In genomic region chr16:57667526-57668258, GRCh38 we compare ENCODE assay signal across 11 cellular contexts. TPM values are rescaled to one million over a fixed set of nuclear protein-coding genes. Genes with fewer than 3 reads are reported as not detected.
DNase-seq lines count a peak whose midpoint lies in the region; ATAC-seq, FAIRE-seq and TF ChIP-seq lines count a peak whose summit lies in the region.
"Had no signal": no experiment of that assay in that cellular context is flagged by ENCODE, and none has a peak within 500 bp of the region (broad histone marks: within the 10 kb centered on the region; RNA-seq: fewer than 3 reads in every experiment).

No MANE protein-coding gene starts in this region.

- no peak overlapping the region for H3K14ac ChIP-seq in mesenchymal stem cell (ENCODE audit: low read length in 2 of 2)

- no peaks in the 10 kb centered on the region for H3K9me3 ChIP-seq in DND-41 (ENCODE audit: insufficient read depth, low read length, severe bottlenecking)
- H3K9me3 ChIP-seq in mesenchymal stem cell (ENCODE audit: control insufficient read depth, low read length): no peaks in the 10 kb centered on the region

- H3K36me3 ChIP-seq in DND-41 (ENCODE audit: insufficient read depth, low read length): no peaks in the 10 kb centered on the region
- peaks cover 3 to 33% of the 10 kb centered on the region in 2 experiments for H3K36me3 ChIP-seq in mesenchymal stem cell (ENCODE audit: control insufficient read depth in 1 of 2, insufficient read depth in 2 of 2, low read depth in 1 of 2, low read length in 2 of 2)

- no peak overlapping the region for H4K91ac ChIP-seq in mesenchymal stem cell (ENCODE audit: low read length)

- no peak overlapping the region for H3K9ac ChIP-seq in DND-41 (ENCODE audit: low read depth, low read length)
- H3K9ac ChIP-seq in mesenchymal stem cell (ENCODE audit: low read length): no peak overlapping the region

- H2AFZ ChIP-seq in DND-41 (ENCODE audit: low read depth, low read length): no peak overlapping the region
- H2AFZ ChIP-seq in mesenchymal stem cell (ENCODE audit: low read depth, low read length): no peak overlapping the region

- H3K4me2 ChIP-seq in DND-41 (ENCODE audit: insufficient read depth, low read length) (no peak overlapping the region), mesenchymal stem cell (ENCODE audit: low read length, poor library complexity, severe bottlenecking) (no peak overlapping the region)

- H3K18ac ChIP-seq in mesenchymal stem cell (ENCODE audit: low read depth in 1 of 2, low read length in 2 of 2): no peak overlapping the region

- no peak overlapping the region for H2AK5ac ChIP-seq in mesenchymal stem cell (ENCODE audit: low read length, severe bottlenecking)

- no peak overlapping the region for H3K4ac ChIP-seq in mesenchymal stem cell (ENCODE audit: low read depth in 1 of 2, low read length in 2 of 2)

- no peak overlapping the region for H3K4me3 ChIP-seq in DND-41 (ENCODE audit: low read depth in 1 of 2, low read length in 2 of 2)
- no peak overlapping the region for H3K4me3 ChIP-seq in choroid plexus epithelial cell (ENCODE audit: low read depth, low read length)
- H3K4me3 ChIP-seq in mesenchymal stem cell (ENCODE audit: insufficient read depth in 1 of 2, low read depth in 1 of 2, low read length in 2 of 2): no peak overlapping the region

- no peak overlapping the region for H2BK5ac ChIP-seq in mesenchymal stem cell (ENCODE audit: low read depth, low read length, poor library complexity, severe bottlenecking)

- DNase-seq in DND-41 (no peak), M059J (ENCODE audit: low read depth) (peak; percentile 58), choroid plexus epithelial cell (ENCODE audit: low read depth) (peak; percentile 93), mesenchymal stem cell (peak; percentile 59), occipital lobe (lab: John Stamatoyannopoulos, UW) (no peak), urothelium cell line (ENCODE audit: low spot score) (no peak)
- DNase-seq: NCI-H2081 had no signal

- H2BK120ac ChIP-seq in mesenchymal stem cell (ENCODE audit: low read depth, low read length): peak overlapping the region; percentile 23

- TF ChIP-seq CTCF in DND-41 (IDR thresholded peaks at IDR 0.05; ENCODE audit: borderline replicate concordance, extremely low read depth, low read length, poor library complexity, severe bottlenecking) (peak; percentile 44), choroid plexus epithelial cell (conservative IDR thresholded peaks at IDR 0.05; ENCODE audit: low read depth, low read length) (peak; percentile 49)

- H3K27me3 ChIP-seq in DND-41 (ENCODE audit: insufficient read depth, low read length, poor library complexity): peaks cover 4% of the 10 kb centered on the region
- peaks cover 1 to 25% of the 10 kb centered on the region in 2 experiments for H3K27me3 ChIP-seq in mesenchymal stem cell (ENCODE audit: control insufficient read depth in 1 of 2, insufficient read depth in 1 of 2, low read length in 2 of 2)

- peak overlapping the region; percentile 29 for H4K8ac ChIP-seq in mesenchymal stem cell (ENCODE audit: low read length)

- ATAC-seq in DND-41 (ENCODE audit: insufficient read depth, low read depth) (0 out of 3 replicates have a peak, but pooled peaks have one; percentile 35), GM21381 (IDR thresholded peaks at IDR 0.05; ENCODE audit: unreplicated experiment) (no peak), GM21619 (IDR thresholded peaks at IDR 0.05; ENCODE audit: unreplicated experiment) (no peak)

- no peaks in the 10 kb centered on the region for H4K20me1 ChIP-seq in DND-41 (ENCODE audit: insufficient read depth, low read length)

- no peak for FAIRE-seq in urothelium cell line (lab: Jason Lieb, UNC)
- FAIRE-seq: G401.6 had no signal

- H3K79me1 ChIP-seq in mesenchymal stem cell (replicated peaks; ENCODE audit: low read length, poor library complexity, severe bottlenecking): no peaks in the 10 kb centered on the region

- no peak overlapping the region for H2BK15ac ChIP-seq in mesenchymal stem cell (ENCODE audit: low read depth, poor library complexity, severe bottlenecking)

- no peak overlapping the region for H2BK12ac ChIP-seq in mesenchymal stem cell (ENCODE audit: low read length in 2 of 2)

- no peak overlapping the region for H3K23ac ChIP-seq in mesenchymal stem cell (ENCODE audit: low read length in 2 of 2)

- WGBS in mesenchymal stem cell: 70% methylated on average over 15 of the region's 17 CpGs

- H3K79me2 ChIP-seq in DND-41 (ENCODE audit: insufficient read depth, low read length): no peaks in the 10 kb centered on the region

- H3K27ac ChIP-seq in DND-41 (ENCODE audit: low read length) (no peak overlapping the region), mesenchymal stem cell (ENCODE audit: low read length, poor library complexity, severe bottlenecking) (no peak overlapping the region)

- H3K4me1 ChIP-seq in DND-41 (ENCODE audit: insufficient read depth, low read length) (no peaks in the 10 kb centered on the region), mesenchymal stem cell (ENCODE audit: control insufficient read depth, insufficient read depth, low read depth, low read length) (peaks cover 19% of the 10 kb centered on the region)

RNA-seq across cellular contexts. Expression of gene ADGRG3, which starts 0.4 kb away (rescaled TPM):
- total RNA-seq in M059J (2014; rRNA removed; shearing (Covaris generic)): not detected in 2 replicates
- not detected for polyA plus RNA-seq in mesenchymal stem cell (2013, experiment 1 of 2)
- polyA plus RNA-seq in mesenchymal stem cell (2013, experiment 2 of 2): not detected
- 0.16 TPM for total RNA-seq in occipital lobe

RNA-seq across cellular contexts. Expression of gene DRC7, which starts 26.9 kb away (rescaled TPM):
- total RNA-seq in M059J (2014; rRNA removed; shearing (Covaris generic)): not detected in 2 replicates
- not detected for polyA plus RNA-seq in mesenchymal stem cell (2013, experiment 1 of 2)
- not detected for polyA plus RNA-seq in mesenchymal stem cell (2013, experiment 2 of 2)
- total RNA-seq in occipital lobe: 0.78 TPM
- total RNA-seq: urinary bladder had no signal
- polyA plus RNA-seq: urinary bladder had no signal

RNA-seq across cellular contexts. Expression of gene ADGRG1, which starts 39.3 kb away (rescaled TPM):
- total RNA-seq in M059J (2014; rRNA removed; shearing (Covaris generic)): 16.2 and 20.6 TPM in 2 replicates
- 4.0 TPM for polyA plus RNA-seq in mesenchymal stem cell (2013, experiment 1 of 2)
- 4.4 TPM for polyA plus RNA-seq in mesenchymal stem cell (2013, experiment 2 of 2)
- 31.4 TPM for total RNA-seq in occipital lobe

Comparison
In these comparisons a context has a peak if more than half of its experiments do, and no peak if none do; other contexts are left out.
1. DNase-seq: peak in M059J (single experiment), choroid plexus epithelial cell (single experiment) and mesenchymal stem cell (single experiment); none in DND-41 (single experiment), occipital lobe (single experiment) and urothelium cell line (single experiment).